24 cellular contexts compared by ENCODE assay signal in genomic region chr5:77531297-77531696, GRCh38.
"Had no signal": no experiment of that assay in that cellular context is flagged by ENCODE, and none has a peak within 500 bp of the region (broad histone marks: within the 10 kb centered on the region; RNA-seq: fewer than 3 reads in every experiment).

No MANE protein-coding gene starts in this region.

- H3K9me3 ChIP-seq: stomach, suprapubic skin, testis, thoracic aorta, thyroid gland, tibial artery, tibial nerve, transverse colon, upper lobe of left lung, upper lobe of right lung, uterus, vagina had no signal

- H3K4me3 ChIP-seq: stomach, suprapubic skin, testis, thoracic aorta, thyroid gland, tibial artery, tibial nerve, transverse colon, upper lobe of left lung, upper lobe of right lung, uterus, vagina had no signal

- H3K36me3 ChIP-seq: stomach, suprapubic skin, thoracic aorta, thyroid gland, tibial artery, tibial nerve, transverse colon, upper lobe of left lung, upper lobe of right lung, uterus, vagina had no signal

- H3K27ac ChIP-seq: stomach, suprapubic skin, testis, thoracic aorta, thyroid gland, tibial artery, tibial nerve, transverse colon, upper lobe of left lung, upper lobe of right lung, uterus, vagina had no signal

- H3K4me1 ChIP-seq: stomach, suprapubic skin, testis, thyroid gland, tibial artery, tibial nerve, transverse colon, upper lobe of left lung, upper lobe of right lung, uterus, vagina had no signal

- DNase-seq: stimulated activated CD4-positive, alpha-beta T cell treated with anti-CD3 and anti-CD28 coated beads, Interleukin-2, amount 100 ng/mL, for 48 hours; stimulated activated CD4-positive, alpha-beta T cell treated with anti-CD3 and anti-CD28 coated beads, Interleukin-4, amount 100 ng/mL, for 1 hour; stimulated activated CD4-positive, alpha-beta T cell treated with anti-CD3 and anti-CD28 coated beads, Interleukin-4, amount 100 ng/mL, for 24 hours; stimulated activated CD4-positive, alpha-beta T cell treated with anti-CD3 and anti-CD28 coated beads, Interleukin-4, amount 100 ng/mL, for 4 hours; stimulated activated CD8-positive, alpha-beta memory T cell treated with anti-CD3 and anti-CD28 coated beads, Interleukin-4, amount 100 ng/mL, for 48 hours; stimulated activated naive B cell treated with anti-CD40 and anti-IgM and Interleukin-4, amounts not matched to agents 10 μg/mL and 1 μg/mL and 100 μg/mL, for 72 hours; stimulated activated naive CD4-positive, alpha-beta T cell; stimulated activated naive CD4-positive, alpha-beta T cell treated with Interleukin-2 at 50 U/mL for 16 hours; stimulated activated naive CD8-positive, alpha-beta T cell treated with anti-CD3 and anti-CD28 coated beads, Interleukin-15, amount 100 ng/mL, for 72 hours; stimulated activated naive CD8-positive, alpha-beta T cell treated with anti-CD3 and anti-CD28 coated beads, Interleukin-15, Interleukin-2, amounts not matched to agents 100 U/mL and 50 U/mL, for 24 hours; stomach; substantia nigra; testis; thyroid gland; tibial artery; transverse colon; trophoblast cell; upper lobe of left lung; upper lobe of right lung; uterus had no signal
